Comparison of ENCODE assay signal across 16 cellular contexts in the genomic region with DNA sequence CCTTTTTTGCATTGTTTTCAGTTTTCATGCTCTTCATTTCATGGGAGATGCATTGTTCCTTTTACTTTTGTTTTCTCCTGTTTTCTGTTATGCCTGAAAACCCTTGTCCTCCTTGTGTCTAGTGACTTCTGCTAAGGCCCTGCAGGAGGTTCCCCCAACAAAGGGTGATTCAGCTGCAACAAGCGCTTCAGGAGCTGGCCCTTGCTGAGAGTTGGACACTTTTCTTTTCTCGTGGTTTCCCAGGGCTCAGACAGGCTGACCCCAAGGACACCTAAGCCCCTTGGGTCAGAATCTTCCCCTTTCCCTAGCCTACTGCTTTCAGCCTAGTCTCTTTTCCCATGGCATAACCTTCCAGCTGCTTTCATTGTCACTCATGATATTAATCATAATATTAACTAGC.
DNase-seq lines count a peak whose midpoint lies in the region; ATAC-seq and TF ChIP-seq lines count a peak whose summit lies in the region.
"Had no signal": no experiment of that assay in that cellular context is flagged by ENCODE, and none has a peak within 500 bp of the region (broad histone marks: within the 10 kb centered on the region; RNA-seq: fewer than 3 reads in every experiment).

No MANE protein-coding gene starts in this region.

- H3K36me3 ChIP-seq in neural progenitor cell (no peaks in the 10 kb centered on the region), tibial artery (no peaks in the 10 kb centered on the region)

- peaks cover 30% of the 10 kb centered on the region for H3F3A ChIP-seq in neural progenitor cell (ENCODE audit: low read depth)

- TF ChIP-seq CTCF in natural killer cell (IDR thresholded peaks at IDR 0.05), result no peak
- TF ChIP-seq CTCF in neural progenitor cell (IDR thresholded peaks at IDR 0.05), result no peak
- TF ChIP-seq CTCF in tibial artery (IDR thresholded peaks at IDR 0.05), result no peak

- no peak overlapping the region for H3K9ac ChIP-seq in neural progenitor cell

- H3K4me1 Mint-ChIP-seq in natural killer cell, result peaks cover 43 to 49% of the 10 kb centered on the region in 2 donors
- peaks cover 41 to 42% of the 10 kb centered on the region in 2 donors for H3K4me1 Mint-ChIP-seq in natural killer cell treated with Interleukin-12 subunit alpha and Interleukin-12 subunit beta and Interleukin-15 and Interleukin-18, amount 100 ng/mL, for 72 hours (ENCODE audit: low read depth in 2 of 2)
- peaks cover 38% of the 10 kb centered on the region for H3K4me1 Mint-ChIP-seq in central memory CD8-positive, alpha-beta T cell
- H3K4me1 Mint-ChIP-seq in neural progenitor cell, result peaks cover 46% of the 10 kb centered on the region

- DNase-seq in natural killer cell (no peak), neural progenitor cell (ENCODE audit: low spot score) (peak; percentile 84), NCI-H82 treated with DMSO at 0.1 percent for 48 hours (lab: John Stamatoyannopoulos, UW; ENCODE audit: unreplicated experiment) (no peak), tibial artery (no peak), NCI-H2171 (lab: John Stamatoyannopoulos, UW) (no peak)
- no peak for DNase-seq in natural killer cell treated with Interleukin-12 subunit alpha and Interleukin-12 subunit beta and Interleukin-15 and Interleukin-18, amount 100 ng/mL, for 72 hours (ENCODE audit: low spot score)
- no peak for DNase-seq in central memory CD8-positive, alpha-beta T cell (ENCODE audit: low spot score in 2 of 2)
- no peak for DNase-seq in activated effector memory CD4-positive, alpha-beta T cell treated with Interleukin-2 at 50 U/mL for 16 hours
- DNase-seq: COR-L47, NCI-H1092, NCI-H1694, NCI-H2107, NCI-H345, PC-3 had no signal

- no peaks in the 10 kb centered on the region for H3K27me3 ChIP-seq in neural progenitor cell
- no peaks in the 10 kb centered on the region for H3K27me3 ChIP-seq in tibial artery

- H3K4me2 ChIP-seq in neural progenitor cell, result peak overlapping the region; percentile 25

- H3K9me3 ChIP-seq in neural progenitor cell (ENCODE audit: low read depth), result no peaks in the 10 kb centered on the region
- no peaks in the 10 kb centered on the region for H3K9me3 ChIP-seq in tibial artery

- H3K79me2 ChIP-seq in neural progenitor cell (ENCODE audit: low read depth), result no peaks in the 10 kb centered on the region

- intact Hi-C loops in natural killer cell (cut with micrococcal nuclease) (no loop called here), tibial artery (cut with DNase I; ENCODE audit: low total_unique reads) (no loop called here)

- H3K4me3 Mint-ChIP-seq in natural killer cell (peak overlapping the region; percentile 28), neural progenitor cell (peak overlapping the region; percentile 55)
- no peak overlapping the region for H3K4me3 Mint-ChIP-seq in natural killer cell treated with Interleukin-12 subunit alpha and Interleukin-12 subunit beta and Interleukin-15 and Interleukin-18, amount 100 ng/mL, for 72 hours
- H3K4me3 Mint-ChIP-seq in central memory CD8-positive, alpha-beta T cell, result peak overlapping the region; percentile 23
- H3K4me3 Mint-ChIP-seq: CD14-positive monocyte had no signal

- no peak overlapping the region for H2AFZ ChIP-seq in neural progenitor cell (replicated peaks)

- peaks cover 40% of the 10 kb centered on the region for H3K4me1 ChIP-seq in neural progenitor cell
- H3K4me1 ChIP-seq in tibial artery, result no peaks in the 10 kb centered on the region

- H3K27ac Mint-ChIP-seq in natural killer cell (peak overlapping the region; percentile 65 to 71), neural progenitor cell (peak overlapping the region; percentile 48)
- peak overlapping the region in 1 of 2 donors; percentile 76 for H3K27ac Mint-ChIP-seq in natural killer cell treated with Interleukin-12 subunit alpha and Interleukin-12 subunit beta and Interleukin-15 and Interleukin-18, amount 100 ng/mL, for 72 hours
- no peak overlapping the region for H3K27ac Mint-ChIP-seq in central memory CD8-positive, alpha-beta T cell (ENCODE audit: low read depth)

- H3K36me3 Mint-ChIP-seq in natural killer cell (peaks cover 6% of the 10 kb centered on the region), neural progenitor cell (peaks cover 24% of the 10 kb centered on the region)
- H3K36me3 Mint-ChIP-seq in natural killer cell treated with Interleukin-12 subunit alpha and Interleukin-12 subunit beta and Interleukin-15 and Interleukin-18, amount 100 ng/mL, for 72 hours, result no peaks in the 10 kb centered on the region
- peaks cover 5% of the 10 kb centered on the region for H3K36me3 Mint-ChIP-seq in central memory CD8-positive, alpha-beta T cell (ENCODE audit: insufficient read depth)

- H3K4me3 ChIP-seq in neural progenitor cell (no peak overlapping the region), tibial artery (no peak overlapping the region)
- H3K4me3 ChIP-seq: GM12878 had no signal

- no peak for ATAC-seq in natural killer cell
- no peak for ATAC-seq in natural killer cell treated with Interleukin-12 subunit alpha and Interleukin-12 subunit beta and Interleukin-15 and Interleukin-18, amount 100 ng/mL, for 72 hours
- ATAC-seq in central memory CD8-positive, alpha-beta T cell (replicated peaks; ENCODE audit: extremely low read depth, poor library complexity, severe bottlenecking), result no peak
- ATAC-seq: GM12878, PC-3 had no signal

- no peaks in the 10 kb centered on the region for H3K27me3 Mint-ChIP-seq in natural killer cell (ENCODE audit: low read depth in 2 of 2)
- no peaks in the 10 kb centered on the region for H3K27me3 Mint-ChIP-seq in natural killer cell treated with Interleukin-12 subunit alpha and Interleukin-12 subunit beta and Interleukin-15 and Interleukin-18, amount 100 ng/mL, for 72 hours
- no peaks in the 10 kb centered on the region for H3K27me3 Mint-ChIP-seq in central memory CD8-positive, alpha-beta T cell
- peaks cover 2% of the 10 kb centered on the region for H3K27me3 Mint-ChIP-seq in neural progenitor cell (ENCODE audit: insufficient read depth, low read depth)

- H3K9me3 Mint-ChIP-seq in natural killer cell (no peaks in the 10 kb centered on the region), neural progenitor cell (no peaks in the 10 kb centered on the region)
- no peaks in the 10 kb centered on the region for H3K9me3 Mint-ChIP-seq in natural killer cell treated with Interleukin-12 subunit alpha and Interleukin-12 subunit beta and Interleukin-15 and Interleukin-18, amount 100 ng/mL, for 72 hours
- H3K9me3 Mint-ChIP-seq in central memory CD8-positive, alpha-beta T cell, result no peaks in the 10 kb centered on the region
- H3K9me3 Mint-ChIP-seq: CD14-positive monocyte had no signal

- peak overlapping the region; percentile 93 for H3K27ac ChIP-seq in neural progenitor cell
- no peak overlapping the region for H3K27ac ChIP-seq in tibial artery

- no peaks in the 10 kb centered on the region for H4K20me1 ChIP-seq in neural progenitor cell (ENCODE audit: low read depth)
